Comparison of ENCODE assay signal across 10 cellular contexts in genomic region chr11:83521647-83522596, GRCh38.
DNase-seq lines count a peak whose midpoint lies in the region; ATAC-seq and TF ChIP-seq lines count a peak whose summit lies in the region.
"Had no signal": no experiment of that assay in that cellular context is flagged by ENCODE, and none has a peak within 500 bp of the region (broad histone marks: within the 10 kb centered on the region; RNA-seq: fewer than 3 reads in every experiment).

No MANE protein-coding gene starts in this region.

- TF ChIP-seq CTCF in Caco-2 (IDR thresholded peaks at IDR 0.05; ENCODE audit: insufficient read depth in 1 of 2, low read depth in 1 of 2, low read length in 1 of 2, severe bottlenecking in 1 of 2, unreplicated experiment in 1 of 2) (peak; percentile 58 to 59), RWPE1 (conservative IDR thresholded peaks at IDR 0.05; ENCODE audit: low read depth) (no peak)

- no peaks in the 10 kb centered on the region for H3K36me3 Mint-ChIP-seq in Caco-2 (ENCODE audit: insufficient read depth, unreplicated experiment)

- H3K27me3 Mint-ChIP-seq in Caco-2 (ENCODE audit: insufficient read depth, unreplicated experiment): no peaks in the 10 kb centered on the region

- CTCF ChIA-PET in Caco-2 (lab: Charles Lee) (interaction anchor here (2.5 kb wide), 1 partner anchor 203 kb away, joined by 13 read pairs; no protein-coding TSS in a partner anchor), RWPE1 (lab: Yijun Ruan, JAX) (interaction anchor here (1.1 kb wide), 1 partner anchor 158 kb away, joined by 6 read pairs; no protein-coding TSS in a partner anchor)

- intact Hi-C loops in Caco-2 (cut with micrococcal nuclease; ENCODE audit: unreplicated experiment): loop anchor here (1.0 to 5.0 kb wide), 6 partner anchors 95 to 305 kb away; no protein-coding TSS in a partner anchor

- no peak overlapping the region for H3K27ac Mint-ChIP-seq in Caco-2 (ENCODE audit: unreplicated experiment)

- H3K27me3 ChIP-seq in Caco-2 (replicated peaks; ENCODE audit: control insufficient read depth, insufficient read depth, low read length): no peaks in the 10 kb centered on the region
- H3K27me3 ChIP-seq: tibial artery had no signal

- no peaks in the 10 kb centered on the region for H3K4me1 Mint-ChIP-seq in Caco-2 (ENCODE audit: low read depth, unreplicated experiment)

- no TSS peak for BruUV-seq in Caco-2 (replicated peaks; lab: Mats Ljungman, UMichigan)

- H3K9me3 Mint-ChIP-seq in Caco-2 (ENCODE audit: unreplicated experiment): no peaks in the 10 kb centered on the region

- no peak overlapping the region for H3K4me3 Mint-ChIP-seq in Caco-2 (ENCODE audit: unreplicated experiment)

- no peaks in the 10 kb centered on the region for H3K36me3 ChIP-seq in Caco-2 (ENCODE audit: control insufficient read depth, insufficient read depth, low read length)
- H3K36me3 ChIP-seq: tibial artery had no signal

- POLR2A ChIA-PET in Caco-2 (lab: Charles Lee): no interaction called here
- POLR2A ChIA-PET in RWPE1 (lab: Yijun Ruan, JAX; ENCODE audit: low non-redundant PET): interaction anchor here (0.6 kb wide), 1 partner anchor 451 kb away, joined by 3 read pairs; no protein-coding TSS in a partner anchor

- DNase-seq in Caco-2: peak; percentile 52 to 58
- DNase-seq in HT-29 (ENCODE audit: low spot score): peak; percentile 27
- DNase-seq in RWPE1 (ENCODE audit: low spot score): peak; percentile 13
- peak; percentile 57 for DNase-seq in islet precursor cell
- DNase-seq in stimulated activated CD4-positive, alpha-beta T cell treated with anti-CD3 and anti-CD28 coated beads, Interleukin-1b, Interleukin-23, amount 100 ng/mL, for 48 hours: no peak
- no peak for DNase-seq in activated CD4-positive, alpha-beta T cell treated with anti-CD3 and anti-CD28 coated beads for 1 hour
- DNase-seq: tibial artery had no signal

- no peak for ATAC-seq in GM18517 (IDR thresholded peaks at IDR 0.05; ENCODE audit: unreplicated experiment)
- no peak for ATAC-seq in HG02610 (IDR thresholded peaks at IDR 0.05; ENCODE audit: unreplicated experiment)
- ATAC-seq: right cardiac atrium had no signal

- no peaks in the 10 kb centered on the region for H3K4me1 ChIP-seq in Caco-2
- H3K4me1 ChIP-seq: tibial artery had no signal

- no peaks in the 10 kb centered on the region for H3K9me3 ChIP-seq in Caco-2
- H3K9me3 ChIP-seq: tibial artery had no signal

- no peak overlapping the region for H3K27ac ChIP-seq in RWPE1
- H3K27ac ChIP-seq: tibial artery had no signal

- no peak overlapping the region for H3K4me3 ChIP-seq in Caco-2 (ENCODE audit: low read depth, low read length)
- H3K4me3 ChIP-seq: tibial artery had no signal

Comparison
In these comparisons a context has a peak if more than half of its experiments do, and no peak if none do; other contexts are left out.
1. DNase-seq: peak in Caco-2 (2 of 2), HT-29 (single experiment), RWPE1 (single experiment) and islet precursor cell (single experiment); none in stimulated activated CD4-positive, alpha-beta T cell treated with anti-CD3 and anti-CD28 coated beads, Interleukin-1b, Interleukin-23, amount 100 ng/mL, for 48 hours (single experiment) and activated CD4-positive, alpha-beta T cell treated with anti-CD3 and anti-CD28 coated beads for 1 hour (single experiment).